In the genomic region with DNA sequence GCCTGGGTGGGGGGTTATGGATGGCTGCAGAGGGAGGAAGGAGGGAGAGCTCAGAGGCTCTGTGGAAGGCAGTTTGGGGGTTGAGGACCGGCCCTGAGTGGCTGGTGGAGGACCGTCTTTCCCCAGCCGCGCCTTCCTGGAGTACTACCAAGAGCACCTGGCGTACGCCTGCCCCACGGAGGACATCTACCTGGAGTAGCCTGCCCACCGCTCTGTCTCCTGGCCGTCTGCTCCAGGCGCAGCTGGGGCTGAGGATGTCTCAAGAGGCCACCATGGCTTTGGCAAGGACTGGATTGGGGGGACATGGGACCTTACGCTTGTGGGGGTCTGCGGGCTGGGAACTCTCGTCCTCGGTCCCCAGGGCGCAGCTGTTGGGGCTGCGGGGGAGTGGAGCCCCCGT, we compare ENCODE assay signal across 29 cellular contexts. TPM values are rescaled to one million over a fixed set of nuclear protein-coding genes. Genes with fewer than 3 reads are reported as not detected.
"Had no signal": no experiment of that assay in that cellular context is flagged by ENCODE, and none has a peak within 500 bp of the region (broad histone marks: within the 10 kb centered on the region; RNA-seq: fewer than 3 reads in every experiment).

No MANE protein-coding gene starts in this region.

- DNase-seq: activated B cell treated with CpG ODN at 0.5 μM for 24 hours; activated CD4-positive, alpha-beta memory T cell treated with anti-CD3 and anti-CD28 coated beads, Interleukin-2, amount 10 ng/mL, durations not matched to agents 7 days and 5 days; activated CD4-positive, alpha-beta T cell treated with anti-CD3 and anti-CD28 coated beads for 36 hours; activated CD4-positive, alpha-beta T cell treated with anti-CD3 and anti-CD28 coated beads, Interleukin-2, amount 50 U/mL, for 1 hour; activated T-cell treated with anti-CD3 and anti-CD28 coated beads for 4 hours; activated T-cell treated with anti-CD3 and anti-CD28 coated beads, Interleukin-2, amount 50 U/mL, for 48 hours; brain microvascular endothelial cell; cerebellar nuclear complex; Karpas-422; MM.1S; NCI-H1105; NCI-H1436; NCI-H1694 treated with DMSO at 0.1 percent for 48 hours; NCI-H2081; NCI-H2171; NCI-H2227 treated with DMSO at 0.1 percent for 48 hours; NCI-H446 treated with DMSO at 0.1 percent for 48 hours; NCI-H524 treated with DMSO at 0.1 percent for 48 hours; NCI-H774; SHP77; T-helper 17 cell; T-helper 9 cell had no signal

- H3K4me3 ChIP-seq: cardiac muscle cell, K562, SJSA1 had no signal

- ATAC-seq: activated CD4-positive, alpha-beta T cell treated with anti-CD3 and anti-CD28 coated beads for 36 hours; activated naive CD4-positive, alpha-beta T cell treated with anti-CD3 and anti-CD28 coated beads, Interleukin-2, amount 50 U/mL, for 72 hours; activated T-helper 17 cell treated with anti-CD3 and anti-CD28 coated beads, Interleukin-2, amount 50 U/mL, for 72 hours; K562; T-helper 17 cell had no signal

- H3K27ac ChIP-seq: brain microvascular endothelial cell, cardiac muscle cell, SJSA1 had no signal

- H3K4me1 ChIP-seq: SJSA1 had no signal

- H3K36me3 ChIP-seq: brain microvascular endothelial cell, cardiac muscle cell, SJSA1 had no signal

- H3K9me3 ChIP-seq: SJSA1 had no signal

RNA-seq across cellular contexts. Expression of gene SYCE3, which starts 47.9 kb away (rescaled TPM):
- total RNA-seq: activated B cell treated with CpG ODN at 0.5 μM for 24 hours; activated CD8-positive, alpha-beta memory T cell treated with anti-CD3 and anti-CD28 coated beads for 36 hours; cardiac muscle cell; K562; SJSA1; T-helper 17 cell had no signal
- polyA plus RNA-seq: adipose tissue, cardiac muscle cell had no signal
